In the genomic region with DNA sequence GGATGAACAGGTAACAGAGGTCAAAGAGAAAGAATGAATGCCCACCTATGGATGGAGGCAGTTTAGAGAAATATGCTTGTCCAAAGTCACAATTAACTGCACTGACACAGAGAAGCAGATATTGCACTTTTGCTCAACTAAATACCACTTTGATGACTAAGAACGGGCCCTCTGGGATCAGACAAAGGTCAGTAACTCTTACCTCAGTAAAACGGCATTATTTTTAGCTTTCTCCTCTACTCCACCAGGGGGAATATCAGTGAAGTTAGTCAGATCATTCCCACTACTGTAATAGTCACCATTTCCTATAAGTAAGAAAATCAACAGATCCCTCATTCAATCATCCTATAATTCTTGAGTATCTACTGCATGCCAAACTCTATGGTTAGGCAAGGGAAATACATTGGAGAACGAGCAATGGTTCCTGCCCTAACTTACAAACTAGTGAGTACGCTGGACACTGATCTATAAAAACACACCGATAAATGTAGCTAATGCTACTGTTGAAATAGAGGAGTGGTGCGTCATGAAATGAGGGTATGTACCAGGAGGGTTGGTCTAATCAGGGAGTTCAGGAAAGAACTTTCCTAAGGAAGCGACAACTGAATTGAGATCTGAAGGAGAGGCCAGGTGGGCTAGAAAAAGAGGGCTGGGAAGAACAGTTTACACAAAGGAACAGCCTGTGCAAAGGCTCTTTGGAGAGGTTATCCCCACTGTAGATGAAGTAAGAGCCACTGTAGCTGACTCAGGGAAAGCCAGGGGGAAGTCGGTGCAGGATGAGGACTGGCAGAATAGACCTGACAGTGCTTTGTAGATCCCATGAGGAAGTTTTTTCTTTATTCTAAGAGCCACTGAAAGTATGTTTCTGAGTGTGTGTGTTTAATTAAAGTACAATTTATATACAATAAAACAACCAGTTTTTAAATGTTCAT, we compare ENCODE assay signal across 10 cellular contexts. TPM values are rescaled to one million over a fixed set of nuclear protein-coding genes. Genes with fewer than 3 reads are reported as not detected.
A peak's percentile ranks its signal among the peaks of the same experiment; 100 is the strongest.
DNase-seq lines count a peak whose midpoint lies in the region; ATAC-seq, FAIRE-seq and TF ChIP-seq lines count a peak whose summit lies in the region.
"Had no signal": no experiment of that assay in that cellular context is flagged by ENCODE, and none has a peak within 500 bp of the region (broad histone marks: within the 10 kb centered on the region; RNA-seq: fewer than 3 reads in every experiment).

No MANE protein-coding gene starts in this region.

- DNase-seq in EH (ENCODE audit: low read depth) = peak; percentile 94
- DNase-seq in RKO (ENCODE audit: low spot score) = peak; percentile 85
- peak; percentile 79 for DNase-seq in fibroblast of gingiva (ENCODE audit: low read depth)
- DNase-seq in osteocyte (ENCODE audit: extremely low spot score, unreplicated experiment) = no peak
- no peak for DNase-seq in stimulated activated CD4-positive, alpha-beta T cell treated with anti-CD3 and anti-CD28 coated beads, Interleukin-2, amount 100 ng/mL, for 24 hours
- DNase-seq in D721Med (ENCODE audit: insufficient read length, low spot score) = no peak
- DNase-seq: glutamatergic neuron, NCI-H510A treated with DMSO at 0.1 percent for 48 hours had no signal

- no peak for FAIRE-seq in D721Med (lab: Jason Lieb, UNC)

- H3K36me3 Mint-ChIP-seq in osteocyte (ENCODE audit: unreplicated experiment) = peaks cover 54% of the 10 kb centered on the region

- H3K27me3 Mint-ChIP-seq in osteocyte (ENCODE audit: unreplicated experiment) = no peaks in the 10 kb centered on the region

- TF ChIP-seq CTCF in osteocyte (IDR thresholded peaks at IDR 0.05) (peak; percentile 32), D721Med (IDR thresholded peaks at IDR 0.05; ENCODE audit: insufficient read depth, missing control alignments) (no peak)

- no peak overlapping the region for H3K27ac Mint-ChIP-seq in osteocyte (ENCODE audit: unreplicated experiment)

- H3K9me3 Mint-ChIP-seq in osteocyte (ENCODE audit: unreplicated experiment) = peaks cover 3% of the 10 kb centered on the region

- ATAC-seq in HG03571 (IDR thresholded peaks at IDR 0.05; ENCODE audit: unreplicated experiment) = no peak
- no peak for ATAC-seq in HG02623 (IDR thresholded peaks at IDR 0.05; ENCODE audit: unreplicated experiment)

- peaks cover 14% of the 10 kb centered on the region for H3K4me1 Mint-ChIP-seq in osteocyte (ENCODE audit: unreplicated experiment)

- H3K4me3 Mint-ChIP-seq in osteocyte (ENCODE audit: unreplicated experiment) = no peak overlapping the region

RNA-seq across cellular contexts. Expression of a gene that starts 9.2 kb away (rescaled TPM):
- 34.5 and 37.8 TPM in 2 replicates for total RNA-seq in osteocyte

RNA-seq across cellular contexts. Expression of a gene that starts 47.3 kb away (rescaled TPM):
- total RNA-seq in osteocyte = not detected in 2 replicates

Comparison
In these comparisons a context has a peak if more than half of its experiments do, and no peak if none do; other contexts are left out.
1. DNase-seq: peak in EH (single experiment), RKO (single experiment) and fibroblast of gingiva (single experiment); none in osteocyte (single experiment), stimulated activated CD4-positive, alpha-beta T cell treated with anti-CD3 and anti-CD28 coated beads, Interleukin-2, amount 100 ng/mL, for 24 hours (0 of 2) and D721Med (single experiment).